Comparison of ENCODE assay signal across 23 cellular contexts in the genomic region with DNA sequence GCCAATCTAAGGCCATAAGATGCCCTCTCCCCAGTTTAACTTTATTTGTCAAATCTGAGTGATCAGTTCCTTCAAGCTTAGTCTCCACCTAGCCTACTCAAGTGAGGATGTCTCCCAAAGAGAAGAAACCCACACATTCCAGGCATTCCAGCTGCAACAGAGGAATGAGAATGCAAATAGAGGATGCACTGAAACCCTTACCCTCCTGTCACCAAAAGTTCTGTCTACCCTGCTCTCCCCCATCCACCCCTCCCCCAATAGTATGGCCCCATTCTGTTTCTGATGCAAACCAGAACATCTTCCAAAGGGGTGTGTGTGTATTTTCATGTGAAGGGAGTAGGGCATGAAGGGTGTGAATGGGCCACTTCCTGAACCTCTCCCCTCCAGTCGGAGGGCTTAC. TPM values are rescaled to one million over a fixed set of nuclear protein-coding genes. Genes with fewer than 3 reads are reported as not detected.
DNase-seq lines count a peak whose midpoint lies in the region; ATAC-seq and TF ChIP-seq lines count a peak whose summit lies in the region.
"Had no signal": no experiment of that assay in that cellular context is flagged by ENCODE, and none has a peak within 500 bp of the region (broad histone marks: within the 10 kb centered on the region; RNA-seq: fewer than 3 reads in every experiment).

No MANE protein-coding gene starts in this region.

- H3K4me1 Mint-ChIP-seq in WTC11 (peaks cover 37% of the 10 kb centered on the region), type B pancreatic cell (ENCODE audit: unreplicated experiment) (peaks cover 14% of the 10 kb centered on the region)
- peaks cover 4 to 21% of the 10 kb centered on the region in 2 donors for H3K4me1 Mint-ChIP-seq in stimulated activated naive B cell treated with anti-CD40 and anti-IgM and Interleukin-4, amounts not matched to agents 10 μg/mL and 1 μg/mL and 100 μg/mL, for 72 hours

- H3K9me3 Mint-ChIP-seq in WTC11 (peaks cover 9% of the 10 kb centered on the region; the same call in 1 of the 2 replicates), type B pancreatic cell (no peaks in the 10 kb centered on the region)
- peaks cover 0 to 1% of the 10 kb centered on the region in 2 donors for H3K9me3 Mint-ChIP-seq in stimulated activated naive B cell treated with anti-CD40 and anti-IgM and Interleukin-4, amounts not matched to agents 10 μg/mL and 1 μg/mL and 100 μg/mL, for 72 hours
- H3K9me3 Mint-ChIP-seq: CD14-positive monocyte had no signal

- H3K27me3 Mint-ChIP-seq in WTC11 (ENCODE audit: low read depth): peaks cover 8% of the 10 kb centered on the region
- no peaks in the 10 kb centered on the region for H3K27me3 Mint-ChIP-seq in type B pancreatic cell
- peaks cover 0 to 6% of the 10 kb centered on the region in 2 donors for H3K27me3 Mint-ChIP-seq in stimulated activated naive B cell treated with anti-CD40 and anti-IgM and Interleukin-4, amounts not matched to agents 10 μg/mL and 1 μg/mL and 100 μg/mL, for 72 hours

- 0 out of 2 replicates have a peak, but pooled peaks have one; percentile 0 for ATAC-seq in WTC11
- ATAC-seq in sciatic nerve: no peak
- ATAC-seq in stimulated activated naive B cell treated with anti-CD40 and anti-IgM and Interleukin-4, amounts not matched to agents 10 μg/mL and 1 μg/mL and 100 μg/mL, for 72 hours (replicated peaks): no peak

- POLR2A ChIA-PET in WTC11 (lab: Charles Lee): no interaction called here

- H3K4me3 Mint-ChIP-seq in WTC11 (no peak overlapping the region), type B pancreatic cell (peak overlapping the region; percentile 28)
- no peak overlapping the region for H3K4me3 Mint-ChIP-seq in stimulated activated naive B cell treated with anti-CD40 and anti-IgM and Interleukin-4, amounts not matched to agents 10 μg/mL and 1 μg/mL and 100 μg/mL, for 72 hours
- H3K4me3 Mint-ChIP-seq: CD14-positive monocyte had no signal

- H3K27ac Mint-ChIP-seq in WTC11 (no peak overlapping the region), type B pancreatic cell (no peak overlapping the region)
- no peak overlapping the region for H3K27ac Mint-ChIP-seq in stimulated activated naive B cell treated with anti-CD40 and anti-IgM and Interleukin-4, amounts not matched to agents 10 μg/mL and 1 μg/mL and 100 μg/mL, for 72 hours
- H3K27ac Mint-ChIP-seq: CD14-positive monocyte had no signal

- no peak for TF ChIP-seq CTCF in WTC11 (IDR thresholded peaks at IDR 0.05)
- no peak for TF ChIP-seq CTCF in type B pancreatic cell (conservative IDR thresholded peaks at IDR 0.05)

- CTCF ChIA-PET in WTC11 (lab: Charles Lee): interaction anchor here (1.7 kb wide), 1 partner anchor 15 kb away, joined by 4 read pairs; no protein-coding TSS in a partner anchor

- peak; percentile 13 for DNase-seq in ELR (ENCODE audit: low read depth)
- DNase-seq in WTC11 (ENCODE audit: low spot score): no peak
- peak; percentile 13 for DNase-seq in iPS-NIHi11 (ENCODE audit: low spot score)
- DNase-seq in type B pancreatic cell (ENCODE audit: extremely low spot score, unreplicated experiment): no peak
- no peak for DNase-seq in D341Med (ENCODE audit: low spot score)
- DNase-seq in sciatic nerve (ENCODE audit: low spot score): no peak
- DNase-seq in stimulated activated naive B cell treated with anti-CD40 and anti-IgM and Interleukin-4, amounts not matched to agents 10 μg/mL and 1 μg/mL and 100 μg/mL, for 72 hours: no peak
- no peak for DNase-seq in activated CD4-positive, alpha-beta T cell treated with anti-CD3 and anti-CD28 coated beads for 48 hours
- DNase-seq: DMS 273 treated with DMSO at 0.1 percent for 48 hours; HCEC 1CT; IMR-90; Karpas-422; MG63; NCI-H1092; NCI-H2081; NCI-H510A; NCI-H748 treated with DMSO at 0.1 percent for 48 hours; NK-92 treated with Interleukin-12 subunit alpha and Interleukin-12 subunit beta, amount 100 ng/mL, for 24 hours; Right ventricle myocardium superior; SW 1271 had no signal

- intact Hi-C loops in sciatic nerve (cut with DNase I): no loop called here

- H3K36me3 Mint-ChIP-seq in WTC11 (peaks cover 10% of the 10 kb centered on the region), type B pancreatic cell (no peaks in the 10 kb centered on the region)
- peaks cover 0 to 3% of the 10 kb centered on the region in 2 donors for H3K36me3 Mint-ChIP-seq in stimulated activated naive B cell treated with anti-CD40 and anti-IgM and Interleukin-4, amounts not matched to agents 10 μg/mL and 1 μg/mL and 100 μg/mL, for 72 hours

TF ChIP-seq in WTC11, 78 proteins besides CTCF, POLR2A, EP300 and RAD21 (continues in another document):
- TF ChIP-seq ZNF317 (CRISPR knock-in tag; IDR thresholded peaks at IDR 0.05; ENCODE audit: borderline replicate concordance, low read depth) (no peak), ZBTB43 (CRISPR knock-in tag; IDR thresholded peaks at IDR 0.05) (no peak), SMAD3 (CRISPR knock-in tag; IDR thresholded peaks at IDR 0.05; ENCODE audit: borderline replicate concordance) (no peak), TEAD4 (CRISPR knock-in tag; IDR thresholded peaks at IDR 0.05) (peak; percentile 72; the same call in 1 of the 2 replicates), SMAD4 (CRISPR knock-in tag; IDR thresholded peaks at IDR 0.05) (no peak), CREB1 (CRISPR knock-in tag; IDR thresholded peaks at IDR 0.05) (no peak), AR (CRISPR knock-in tag; IDR thresholded peaks at IDR 0.05) (no peak)
- TF ChIP-seq, protein P1, sequence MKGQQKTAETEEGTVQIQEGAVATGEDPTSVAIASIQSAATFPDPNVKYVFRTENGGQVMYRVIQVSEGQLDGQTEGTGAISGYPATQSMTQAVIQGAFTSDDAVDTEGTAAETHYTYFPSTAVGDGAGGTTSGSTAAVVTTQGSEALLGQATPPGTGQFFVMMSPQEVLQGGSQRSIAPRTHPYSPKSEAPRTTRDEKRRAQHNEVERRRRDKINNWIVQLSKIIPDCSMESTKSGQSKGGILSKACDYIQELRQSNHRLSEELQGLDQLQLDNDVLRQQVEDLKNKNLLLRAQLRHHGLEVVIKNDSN (CRISPR knock-in tag; IDR thresholded peaks at IDR 0.05): no peak
- TF ChIP-seq, protein P2, sequence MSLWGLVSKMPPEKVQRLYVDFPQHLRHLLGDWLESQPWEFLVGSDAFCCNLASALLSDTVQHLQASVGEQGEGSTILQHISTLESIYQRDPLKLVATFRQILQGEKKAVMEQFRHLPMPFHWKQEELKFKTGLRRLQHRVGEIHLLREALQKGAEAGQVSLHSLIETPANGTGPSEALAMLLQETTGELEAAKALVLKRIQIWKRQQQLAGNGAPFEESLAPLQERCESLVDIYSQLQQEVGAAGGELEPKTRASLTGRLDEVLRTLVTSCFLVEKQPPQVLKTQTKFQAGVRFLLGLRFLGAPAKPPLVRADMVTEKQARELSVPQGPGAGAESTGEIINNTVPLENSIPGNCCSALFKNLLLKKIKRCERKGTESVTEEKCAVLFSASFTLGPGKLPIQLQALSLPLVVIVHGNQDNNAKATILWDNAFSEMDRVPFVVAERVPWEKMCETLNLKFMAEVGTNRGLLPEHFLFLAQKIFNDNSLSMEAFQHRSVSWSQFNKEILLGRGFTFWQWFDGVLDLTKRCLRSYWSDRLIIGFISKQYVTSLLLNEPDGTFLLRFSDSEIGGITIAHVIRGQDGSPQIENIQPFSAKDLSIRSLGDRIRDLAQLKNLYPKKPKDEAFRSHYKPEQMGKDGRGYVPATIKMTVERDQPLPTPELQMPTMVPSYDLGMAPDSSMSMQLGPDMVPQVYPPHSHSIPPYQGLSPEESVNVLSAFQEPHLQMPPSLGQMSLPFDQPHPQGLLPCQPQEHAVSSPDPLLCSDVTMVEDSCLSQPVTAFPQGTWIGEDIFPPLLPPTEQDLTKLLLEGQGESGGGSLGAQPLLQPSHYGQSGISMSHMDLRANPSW (CRISPR knock-in tag; conservative IDR thresholded peaks at IDR 0.05; ENCODE audit: low read depth): no peak

RNA-seq across cellular contexts. Expression of gene DUSP23, which starts 3.0 kb away (rescaled TPM):
- 35.2 to 52.1 TPM (median 47.5 TPM) in 3 replicates for total RNA-seq in WTC11 (2021)
- 24.0 and 37.7 TPM in 2 replicates for total RNA-seq in type B pancreatic cell (ENCODE audit: low replicate concordance)
- 48.2 TPM for total RNA-seq in sciatic nerve
- total RNA-seq: HT1080 had no signal

RNA-seq across cellular contexts. Expression of gene FCRL6, which starts 18.4 kb away (rescaled TPM):
- total RNA-seq in WTC11 (2021): not detected in 3 replicates
- not detected in 2 replicates for total RNA-seq in type B pancreatic cell (ENCODE audit: low replicate concordance)
- total RNA-seq in sciatic nerve: 1.2 TPM
- total RNA-seq: IMR-90, OCI-LY7 had no signal

RNA-seq across cellular contexts. Expression of gene SLAMF8, which starts 42.9 kb away (rescaled TPM):
- total RNA-seq in WTC11 (2021): 0.07 TPM in 1 of 3 replicates, not detected in the others
- not detected in 2 replicates for total RNA-seq in type B pancreatic cell (ENCODE audit: low replicate concordance)
- total RNA-seq in sciatic nerve: 3.3 TPM
- total RNA-seq: IMR-90, OCI-LY7 had no signal

Comparison
In these comparisons a context has a peak if more than half of its experiments do, and no peak if none do; other contexts are left out.
1. DNase-seq: peak in ELR (single experiment) and iPS-NIHi11 (single experiment); none in WTC11 (single experiment), type B pancreatic cell (single experiment), D341Med (single experiment), sciatic nerve (single experiment), stimulated activated naive B cell treated with anti-CD40 and anti-IgM and Interleukin-4, amounts not matched to agents 10 μg/mL and 1 μg/mL and 100 μg/mL, for 72 hours (single experiment) and activated CD4-positive, alpha-beta T cell treated with anti-CD3 and anti-CD28 coated beads for 48 hours (single experiment).